Comparison of ENCODE assay signal across 8 cellular contexts in the genomic region with DNA sequence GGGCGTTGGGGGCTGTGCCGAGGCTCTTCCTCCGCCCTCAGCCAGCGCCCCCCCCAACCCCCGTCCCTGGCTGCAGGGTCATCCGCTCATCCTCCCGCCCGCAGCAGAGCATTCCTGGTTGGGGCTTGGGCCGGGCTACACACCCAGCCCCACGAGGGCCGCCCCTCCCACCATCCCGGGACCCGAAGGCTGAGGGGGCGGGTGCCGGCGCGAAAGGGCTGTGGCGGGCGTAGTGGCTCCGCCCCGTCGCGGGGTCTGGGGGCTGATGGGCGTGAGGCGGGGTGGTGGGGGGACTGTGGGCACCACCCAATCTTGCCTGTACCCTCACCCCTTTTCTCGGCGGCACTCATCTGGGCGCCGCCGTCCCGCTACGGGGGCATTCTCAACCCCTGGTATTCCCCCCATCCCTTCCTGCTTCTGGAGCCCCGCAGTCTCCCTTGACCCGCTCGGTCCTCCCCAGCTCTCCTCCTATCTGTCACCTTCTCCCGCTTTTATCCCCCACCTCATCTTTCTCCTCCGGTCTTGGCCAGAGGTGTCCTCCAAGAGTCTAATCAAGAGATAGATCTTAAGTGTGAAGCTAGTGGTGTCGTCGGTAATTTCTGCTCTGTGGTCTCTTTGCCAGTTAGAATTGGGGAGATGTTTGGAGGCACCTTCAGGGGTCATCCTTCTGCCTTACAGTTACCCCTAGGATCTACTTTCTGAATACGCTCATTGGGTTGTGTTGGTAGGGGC.
DNase-seq lines count a peak whose midpoint lies in the region; ATAC-seq, FAIRE-seq and TF ChIP-seq lines count a peak whose summit lies in the region.

No MANE protein-coding gene starts in this region.

- peaks cover 12% of the 10 kb centered on the region for H3K36me3 Mint-ChIP-seq in central memory CD8-positive, alpha-beta T cell (ENCODE audit: insufficient read depth)

- TF ChIP-seq CTCF in RWPE1 (conservative IDR thresholded peaks at IDR 0.05; ENCODE audit: low read depth), result no peak

- H3K27ac ChIP-seq in RWPE1, result peak overlapping the region; percentile 97

- H3K27me3 Mint-ChIP-seq in central memory CD8-positive, alpha-beta T cell, result no peaks in the 10 kb centered on the region

- CTCF ChIA-PET in RWPE1 (lab: Yijun Ruan, JAX), result interaction anchor here (0.5 to 1.2 kb wide), 7 partner anchors 20 to 454 kb away, joined by 3 to 4 read pairs (median 3); no protein-coding TSS in a partner anchor

- DNase-seq in COR-L47 (lab: John Stamatoyannopoulos, UW) (peak; percentile 34), RWPE1 (ENCODE audit: low spot score) (peak; percentile 87), left kidney (ENCODE audit: low read depth, low spot score) (peak; percentile 88), GM19239 (ENCODE audit: insufficient read length, low spot score) (no peak)
- peak in 1 of 2 donors; percentile 17 for DNase-seq in central memory CD8-positive, alpha-beta T cell (ENCODE audit: low spot score in 2 of 2)
- peak; percentile 5 to 39 for DNase-seq in stimulated activated CD8-positive, alpha-beta memory T cell treated with anti-CD3 and anti-CD28 coated beads, Interleukin-2, amount 100 ng/mL, for 48 hours (ENCODE audit: low read depth in 2 of 2)

- peak overlapping the region; percentile 91 for H3K27ac Mint-ChIP-seq in central memory CD8-positive, alpha-beta T cell (ENCODE audit: low read depth)

- peak overlapping the region; percentile 93 for H3K4me3 Mint-ChIP-seq in central memory CD8-positive, alpha-beta T cell

- POLR2A ChIA-PET in RWPE1 (lab: Yijun Ruan, JAX; ENCODE audit: low non-redundant PET), result interaction anchor here (0.6 to 1.3 kb wide), 3 partner anchors 21 to 43 kb away, joined by 3 to 7 read pairs (median 4); no protein-coding TSS in a partner anchor

- peaks cover 13% of the 10 kb centered on the region for H3K4me1 Mint-ChIP-seq in central memory CD8-positive, alpha-beta T cell

- FAIRE-seq in GM19239 (lab: Jason Lieb, UNC), result no peak

- no peaks in the 10 kb centered on the region for H3K9me3 Mint-ChIP-seq in central memory CD8-positive, alpha-beta T cell

- peak; percentile 24 for ATAC-seq in GM19043 (IDR thresholded peaks at IDR 0.05; ENCODE audit: low read depth, unreplicated experiment)
- peak; percentile 30 for ATAC-seq in HG03159 (IDR thresholded peaks at IDR 0.05; ENCODE audit: unreplicated experiment)
- ATAC-seq in central memory CD8-positive, alpha-beta T cell (replicated peaks; ENCODE audit: extremely low read depth, poor library complexity, severe bottlenecking), result peak; percentile 5
